8 cellular contexts compared by ENCODE assay signal in genomic region chr1:51297401-51298321, GRCh38. TPM values are rescaled to one million over a fixed set of nuclear protein-coding genes. Genes with fewer than 3 reads are reported as not detected.
A peak's percentile ranks its signal among the peaks of the same experiment; 100 is the strongest.
DNase-seq lines count a peak whose midpoint lies in the region; ATAC-seq and TF ChIP-seq lines count a peak whose summit lies in the region.

No MANE protein-coding gene starts in this region.

- no peak for TF ChIP-seq CTCF in MCF 10A (IDR thresholded peaks at IDR 0.05; ENCODE audit: unreplicated experiment)

- H3K27ac Mint-ChIP-seq in stimulated activated naive CD8-positive, alpha-beta T cell treated with anti-CD3 and anti-CD28 coated beads, Interleukin-15, Interleukin-2, amounts not matched to agents 100 ng/mL and 50 ng/mL, for 24 hours = peak overlapping the region; percentile 78
- H3K27ac Mint-ChIP-seq in MCF 10A (ENCODE audit: low read depth, unreplicated experiment) = peak overlapping the region; percentile 65

- H3K9me3 Mint-ChIP-seq in stimulated activated naive CD8-positive, alpha-beta T cell treated with anti-CD3 and anti-CD28 coated beads, Interleukin-15, Interleukin-2, amounts not matched to agents 100 ng/mL and 50 ng/mL, for 24 hours = no peaks in the 10 kb centered on the region
- no peaks in the 10 kb centered on the region for H3K9me3 Mint-ChIP-seq in MCF 10A (ENCODE audit: unreplicated experiment)

- no peaks in the 10 kb centered on the region for H3K9me3 ChIP-seq in muscle layer of duodenum (ENCODE audit: control insufficient read depth in 1 of 2, low read length in 2 of 2)

- POLR2A ChIA-PET in MCF 10A (lab: Yijun Ruan, JAX) = interaction anchor here (1.0 to 1.7 kb wide), 7 partner anchors 17 to 523 kb away, joined by 3 to 7 read pairs (median 4); partner anchors contain the start of genes CDKN2C and RNF11

- BruUV-seq in MCF 10A (replicated peaks; lab: Mats Ljungman, UMichigan) = no TSS peak

- H3K4me1 ChIP-seq in muscle layer of duodenum (ENCODE audit: control insufficient read depth in 1 of 2, insufficient read depth in 2 of 2, low read length in 2 of 2) = peaks cover 0 to 7% of the 10 kb centered on the region in 2 donors

- peak overlapping the region; percentile 63 for H3K4me3 Mint-ChIP-seq in stimulated activated naive CD8-positive, alpha-beta T cell treated with anti-CD3 and anti-CD28 coated beads, Interleukin-15, Interleukin-2, amounts not matched to agents 100 ng/mL and 50 ng/mL, for 24 hours
- H3K4me3 Mint-ChIP-seq in MCF 10A (ENCODE audit: unreplicated experiment) = peak overlapping the region; percentile 41

- peaks cover 38% of the 10 kb centered on the region for H3K4me1 Mint-ChIP-seq in stimulated activated naive CD8-positive, alpha-beta T cell treated with anti-CD3 and anti-CD28 coated beads, Interleukin-15, Interleukin-2, amounts not matched to agents 100 ng/mL and 50 ng/mL, for 24 hours (ENCODE audit: low read depth)
- H3K4me1 Mint-ChIP-seq in MCF 10A (ENCODE audit: insufficient read depth, unreplicated experiment) = peaks cover 13% of the 10 kb centered on the region

- intact Hi-C loops in MCF 10A (cut with micrococcal nuclease) = loop anchor here (1.0 to 10.0 kb wide), 5 partner anchors 63 to 933 kb away; partner anchors contain the start of gene RNF11

- peak overlapping the region; percentile 57 to 61 for H3K4me3 ChIP-seq in muscle layer of duodenum (ENCODE audit: low read depth in 1 of 2, low read length in 2 of 2)

- H3K27me3 ChIP-seq in muscle layer of duodenum (ENCODE audit: low read depth, low read length) = no peaks in the 10 kb centered on the region

- ATAC-seq in stimulated activated naive CD8-positive, alpha-beta T cell treated with anti-CD3 and anti-CD28 coated beads, Interleukin-15, Interleukin-2, amounts not matched to agents 100 U/mL and 50 U/mL, for 24 hours = no peak
- ATAC-seq in GM19395 (IDR thresholded peaks at IDR 0.05; ENCODE audit: unreplicated experiment) = no peak

- CTCF ChIA-PET in MCF 10A (lab: Yijun Ruan, JAX) = interaction anchor here (0.6 to 5.7 kb wide), 28 partner anchors 8 to 681 kb away, joined by 3 to 69 read pairs (median 4); no protein-coding TSS in a partner anchor

- no peaks in the 10 kb centered on the region for H3K27me3 Mint-ChIP-seq in stimulated activated naive CD8-positive, alpha-beta T cell treated with anti-CD3 and anti-CD28 coated beads, Interleukin-15, Interleukin-2, amounts not matched to agents 100 ng/mL and 50 ng/mL, for 24 hours
- no peaks in the 10 kb centered on the region for H3K27me3 Mint-ChIP-seq in MCF 10A (ENCODE audit: insufficient read depth, unreplicated experiment)

- no peaks in the 10 kb centered on the region for H3K36me3 Mint-ChIP-seq in stimulated activated naive CD8-positive, alpha-beta T cell treated with anti-CD3 and anti-CD28 coated beads, Interleukin-15, Interleukin-2, amounts not matched to agents 100 ng/mL and 50 ng/mL, for 24 hours (ENCODE audit: low read depth)
- no peaks in the 10 kb centered on the region for H3K36me3 Mint-ChIP-seq in MCF 10A (ENCODE audit: insufficient read depth, unreplicated experiment)

- H3K27ac ChIP-seq in muscle layer of duodenum (ENCODE audit: low read length) = no peak overlapping the region

- H3K36me3 ChIP-seq in muscle layer of duodenum (ENCODE audit: control insufficient read depth in 1 of 2, insufficient read depth in 2 of 2, low read length in 2 of 2) = no peaks in the 10 kb centered on the region

- no peak for DNase-seq in stimulated activated naive CD8-positive, alpha-beta T cell treated with anti-CD3 and anti-CD28 coated beads, Interleukin-15, Interleukin-2, amounts not matched to agents 100 U/mL and 50 U/mL, for 24 hours
- DNase-seq in MCF 10A (ENCODE audit: unreplicated experiment) (no peak), SIG-M5 (lab: John Stamatoyannopoulos, UW) (no peak), iPS-NIHi7 (ENCODE audit: extremely low spot score) (no peak)
- DNase-seq in stimulated activated CD4-positive, alpha-beta T cell treated with anti-CD3 and anti-CD28 coated beads, Interleukin-1b, Interleukin-23, amount 100 ng/mL, for 48 hours = no peak

RNA-seq across cellular contexts. Expression of gene TTC39A, which starts 32.7 kb away (rescaled TPM):
- total RNA-seq in MCF 10A (2022) = 0.35 and 1.2 TPM in 2 replicates
